ENCODE assay signal across 30 cellular contexts in the genomic region with DNA sequence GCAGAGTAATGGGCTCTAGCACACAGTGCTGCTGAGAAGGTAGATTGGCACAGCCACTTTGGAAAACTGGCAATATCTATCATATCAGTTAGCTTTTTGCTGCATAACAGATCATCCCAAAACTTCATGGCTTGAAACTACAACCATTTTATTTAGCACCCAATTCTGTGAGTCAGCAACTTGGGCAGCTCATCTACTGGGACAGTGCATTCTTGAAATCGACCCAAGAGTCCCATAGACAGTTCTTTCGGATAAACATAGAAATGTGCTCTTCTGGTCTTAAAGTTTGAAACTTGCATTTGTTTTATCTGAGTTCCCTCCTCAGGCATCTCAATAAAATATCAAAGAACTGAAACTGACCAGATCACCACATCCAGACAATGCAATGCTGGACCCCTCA.
DNase-seq lines count a peak whose midpoint lies in the region; ATAC-seq and TF ChIP-seq lines count a peak whose summit lies in the region.
"Had no signal": no experiment of that assay in that cellular context is flagged by ENCODE, and none has a peak within 500 bp of the region (broad histone marks: within the 10 kb centered on the region; RNA-seq: fewer than 3 reads in every experiment).

No MANE protein-coding gene starts in this region.

- no peak for TF ChIP-seq CTCF in PC-3 (conservative IDR thresholded peaks at IDR 0.05; ENCODE audit: low read depth, low read length)
- no peak for TF ChIP-seq CTCF in fibroblast of lung (conservative IDR thresholded peaks at IDR 0.05 in 1 of 2, IDR thresholded peaks at IDR 0.05 in 1 of 2; ENCODE audit: low read depth in 1 of 2, low read length in 2 of 2)
- no peak for TF ChIP-seq CTCF in osteoblast (IDR thresholded peaks at IDR 0.05; ENCODE audit: extremely low read depth, low read depth, low read length)

- H3K9me2 ChIP-seq in PC-3 (replicated peaks; ENCODE audit: low read length): no peaks in the 10 kb centered on the region

- intact Hi-C loops in PC-3 (cut with micrococcal nuclease): no loop called here

- H3K9me3 ChIP-seq in PC-3 (ENCODE audit: low read length) (no peaks in the 10 kb centered on the region), fibroblast of lung (ENCODE audit: control insufficient read depth, insufficient read depth, low read depth, low read length) (no peaks in the 10 kb centered on the region), osteoblast (ENCODE audit: low read depth, low read length) (no peaks in the 10 kb centered on the region)
- H3K9me3 ChIP-seq: lower lobe of right lung had no signal

- H3K4me3 ChIP-seq in PC-3 (ENCODE audit: low read length) (no peak overlapping the region), fibroblast of lung (replicated peaks in 1 of 4; ENCODE audit: control extremely low read depth in 1 of 4, insufficient read depth in 1 of 4, low read depth in 3 of 4, low read length in 4 of 4) (no peak overlapping the region), osteoblast (ENCODE audit: insufficient read depth, low read length) (no peak overlapping the region)
- H3K4me3 ChIP-seq: cardiac muscle cell, coronary artery, GM12878, lower lobe of right lung had no signal

- H3K79me2 ChIP-seq in PC-3 (ENCODE audit: low read length) (no peaks in the 10 kb centered on the region), fibroblast of lung (ENCODE audit: control insufficient read depth, insufficient read depth, low read length) (no peaks in the 10 kb centered on the region), osteoblast (ENCODE audit: insufficient read depth, low read length) (no peaks in the 10 kb centered on the region)

- H2AFZ ChIP-seq in PC-3 (ENCODE audit: low read length): no peak overlapping the region
- H2AFZ ChIP-seq in fibroblast of lung (ENCODE audit: low read length): no peak overlapping the region
- no peak overlapping the region for H2AFZ ChIP-seq in osteoblast (ENCODE audit: low read length)

- CTCF ChIA-PET in PC-3 (lab: Charles Lee): no interaction called here

- H3K4me2 ChIP-seq in PC-3 (ENCODE audit: low read length): no peak overlapping the region
- no peak overlapping the region for H3K4me2 ChIP-seq in fibroblast of lung (ENCODE audit: extremely low read depth, insufficient read depth, low read length)
- H3K4me2 ChIP-seq in osteoblast (ENCODE audit: insufficient read depth, low read length): no peak overlapping the region

- peak; percentile 43 for ATAC-seq in PC-3
- no peak for ATAC-seq in HG03432 (IDR thresholded peaks at IDR 0.05; ENCODE audit: unreplicated experiment)
- ATAC-seq: activated naive CD4-positive, alpha-beta T cell treated with anti-CD3 and anti-CD28 coated beads, Interleukin-2, amount 50 U/mL, for 72 hours; GM12878; lower lobe of right lung; natural killer cell had no signal

- H3K4me1 ChIP-seq in PC-3 (ENCODE audit: insufficient read depth, low read length): no peaks in the 10 kb centered on the region
- no peaks in the 10 kb centered on the region for H3K4me1 ChIP-seq in fibroblast of lung (ENCODE audit: control insufficient read depth, extremely low read depth, insufficient read depth, low read length)
- H3K4me1 ChIP-seq in osteoblast (ENCODE audit: insufficient read depth, low read length): peaks cover 9% of the 10 kb centered on the region
- H3K4me1 ChIP-seq: lower lobe of right lung had no signal

- no TSS peak for BruUV-seq in PC-3 (replicated peaks; lab: Mats Ljungman, UMichigan)

- no peaks in the 10 kb centered on the region for H3K36me3 ChIP-seq in PC-3 (ENCODE audit: low read depth, low read length)
- H3K36me3 ChIP-seq in fibroblast of lung (ENCODE audit: control insufficient read depth, insufficient read depth, low read length): no peaks in the 10 kb centered on the region
- H3K36me3 ChIP-seq in osteoblast (ENCODE audit: insufficient read depth, low read length): no peaks in the 10 kb centered on the region
- H3K36me3 ChIP-seq: cardiac muscle cell, lower lobe of right lung, WERI-Rb-1 had no signal

- POLR2A ChIA-PET in PC-3 (lab: Charles Lee; ENCODE audit: unreplicated experiment): no interaction called here

- H3K27me3 ChIP-seq in PC-3 (ENCODE audit: low read length) (no peaks in the 10 kb centered on the region), fibroblast of lung (ENCODE audit: control insufficient read depth, insufficient read depth, low read length) (no peaks in the 10 kb centered on the region), osteoblast (ENCODE audit: insufficient read depth, low read length) (no peaks in the 10 kb centered on the region)
- H3K27me3 ChIP-seq: cardiac muscle cell had no signal

- H3F3A ChIP-seq in PC-3 (ENCODE audit: low read length, unreplicated experiment): no peaks in the 10 kb centered on the region

- DNase-seq in ELR (ENCODE audit: low read depth): peak; percentile 37
- no peak for DNase-seq in PC-3
- peak; percentile 16 to 48 for DNase-seq in fibroblast of lung (ENCODE audit: low read depth in 2 of 2)
- peak; percentile 42 for DNase-seq in osteoblast (ENCODE audit: insufficient read length, low spot score, missing footprints)
- DNase-seq in NCI-H524 (lab: John Stamatoyannopoulos, UW): no peak
- no peak for DNase-seq in T1000 (lab: John Stamatoyannopoulos, UW)
- DNase-seq in COLO829 (ENCODE audit: low spot score): no peak
- DNase-seq: activated CD4-positive, alpha-beta T cell treated with anti-CD3 and anti-CD28 coated beads for 48 hours; activated CD8-positive, alpha-beta memory T cell treated with anti-CD3 and anti-CD28 coated beads for 24 hours; activated effector memory CD4-positive, alpha-beta T cell treated with Interleukin-2 at 50 U/mL for 16 hours; anterior cingulate cortex; Calu3; DMS79 treated with DMSO at 0.1 percent for 48 hours; effector CD8-positive, alpha-beta T cell; H7; lower lobe of right lung; natural killer cell; NCI-H146; NCI-H82; occipital lobe; stimulated activated CD4-positive, alpha-beta T cell treated with anti-CD3 and anti-CD28 coated beads, Interleukin-15, amount 100 ng/mL, for 24 hours; stimulated activated CD4-positive, alpha-beta T cell treated with anti-CD3 and anti-CD28 coated beads, Interleukin-4, amount 100 ng/mL, for 4 hours; trophoblast cell; WERI-Rb-1 had no signal

- no peak overlapping the region for H3K27ac ChIP-seq in PC-3 (ENCODE audit: low read length)
- no peak overlapping the region for H3K27ac ChIP-seq in fibroblast of lung (ENCODE audit: insufficient read depth, low read length)
- H3K27ac ChIP-seq in osteoblast (ENCODE audit: low read depth, low read length): no peak overlapping the region
- H3K27ac ChIP-seq: cardiac muscle cell, coronary artery, HL-60, lower lobe of right lung, WERI-Rb-1 had no signal

- H4K20me1 ChIP-seq in PC-3 (ENCODE audit: low read length): no peaks in the 10 kb centered on the region
- H4K20me1 ChIP-seq in fibroblast of lung (ENCODE audit: control insufficient read depth, extremely low read depth, insufficient read depth, low read length): no peaks in the 10 kb centered on the region
- H4K20me1 ChIP-seq in osteoblast (ENCODE audit: insufficient read depth, low read length): no peaks in the 10 kb centered on the region

- H3K9ac ChIP-seq in PC-3 (ENCODE audit: low read length) (no peak overlapping the region), fibroblast of lung (ENCODE audit: insufficient read depth, low read length) (no peak overlapping the region)

Comparison
In these comparisons a context has a peak if more than half of its experiments do, and no peak if none do; other contexts are left out.
1. DNase-seq: peak in ELR (single experiment), fibroblast of lung (2 of 2) and osteoblast (single experiment); none in PC-3 (single experiment), NCI-H524 (0 of 2), T1000 (single experiment) and COLO829 (single experiment).